In the genomic region with DNA sequence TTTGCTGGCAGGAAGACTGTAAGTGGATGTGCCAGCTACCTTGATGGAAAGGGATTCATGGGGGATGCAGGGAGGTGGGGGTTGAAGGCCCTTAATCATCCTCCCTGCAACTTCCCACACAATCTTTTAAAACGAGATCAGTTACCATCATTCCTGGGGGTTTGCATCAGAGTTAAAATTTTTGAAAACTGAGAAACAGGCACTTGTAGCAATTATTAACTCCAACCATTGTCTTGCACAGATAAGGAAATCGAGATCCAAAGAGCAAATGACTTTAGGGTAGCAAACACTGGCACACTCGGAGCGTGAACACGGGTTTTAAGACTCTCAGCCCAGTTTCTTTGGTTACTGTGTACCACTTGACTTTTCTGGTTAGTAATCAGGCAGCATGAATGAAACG, we compare ENCODE assay signal across 1 cellular context.
TF ChIP-seq lines count a peak whose summit lies in the region.

No MANE protein-coding gene starts in this region.

TF ChIP-seq in SK-N-SH, 30 proteins besides CTCF, POLR2A, EP300 and RAD21 (continued from another document):
- TF ChIP-seq, protein P1, sequence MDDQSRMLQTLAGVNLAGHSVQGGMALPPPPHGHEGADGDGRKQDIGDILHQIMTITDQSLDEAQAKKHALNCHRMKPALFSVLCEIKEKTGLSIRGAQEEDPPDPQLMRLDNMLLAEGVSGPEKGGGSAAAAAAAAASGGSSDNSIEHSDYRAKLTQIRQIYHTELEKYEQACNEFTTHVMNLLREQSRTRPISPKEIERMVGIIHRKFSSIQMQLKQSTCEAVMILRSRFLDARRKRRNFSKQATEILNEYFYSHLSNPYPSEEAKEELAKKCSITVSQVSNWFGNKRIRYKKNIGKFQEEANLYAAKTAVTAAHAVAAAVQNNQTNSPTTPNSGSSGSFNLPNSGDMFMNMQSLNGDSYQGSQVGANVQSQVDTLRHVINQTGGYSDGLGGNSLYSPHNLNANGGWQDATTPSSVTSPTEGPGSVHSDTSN (IDR thresholded peaks at IDR 0.05), result no peak
- no peak for TF ChIP-seq MEF2A (IDR thresholded peaks at IDR 0.05; ENCODE audit: borderline replicate concordance, low read depth)
